Comparison of ENCODE assay signal across 1 cellular context in the genomic region with DNA sequence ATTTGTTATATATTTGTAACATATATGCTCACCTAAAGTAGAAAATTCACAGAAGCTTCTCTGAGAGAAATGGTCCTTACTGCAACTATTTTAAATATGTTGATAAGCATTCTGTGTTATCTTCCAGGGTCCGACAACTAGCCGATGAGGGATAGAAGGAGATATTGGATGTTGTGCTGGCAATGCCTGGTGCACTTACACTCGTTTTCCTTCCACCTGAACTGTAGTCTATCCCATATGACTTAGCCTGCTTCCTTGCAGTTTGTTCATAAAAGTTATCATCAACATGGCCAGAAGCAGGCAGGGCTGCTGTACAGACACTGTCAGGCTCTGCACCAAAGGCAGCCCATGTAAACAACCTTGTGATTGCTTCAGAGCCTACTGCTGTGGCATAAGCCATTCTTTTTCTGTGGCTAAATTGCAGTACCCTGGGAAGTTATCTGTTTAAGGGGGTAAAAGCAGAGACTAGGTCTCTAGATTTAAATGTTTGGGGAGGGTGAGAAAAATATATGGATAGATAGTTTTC.
TF ChIP-seq lines count a peak whose summit lies in the region.

No MANE protein-coding gene starts in this region.

TF ChIP-seq in WTC11, 78 proteins besides CTCF, POLR2A, EP300 and RAD21 (continued from another document):
- TF ChIP-seq, protein P1, sequence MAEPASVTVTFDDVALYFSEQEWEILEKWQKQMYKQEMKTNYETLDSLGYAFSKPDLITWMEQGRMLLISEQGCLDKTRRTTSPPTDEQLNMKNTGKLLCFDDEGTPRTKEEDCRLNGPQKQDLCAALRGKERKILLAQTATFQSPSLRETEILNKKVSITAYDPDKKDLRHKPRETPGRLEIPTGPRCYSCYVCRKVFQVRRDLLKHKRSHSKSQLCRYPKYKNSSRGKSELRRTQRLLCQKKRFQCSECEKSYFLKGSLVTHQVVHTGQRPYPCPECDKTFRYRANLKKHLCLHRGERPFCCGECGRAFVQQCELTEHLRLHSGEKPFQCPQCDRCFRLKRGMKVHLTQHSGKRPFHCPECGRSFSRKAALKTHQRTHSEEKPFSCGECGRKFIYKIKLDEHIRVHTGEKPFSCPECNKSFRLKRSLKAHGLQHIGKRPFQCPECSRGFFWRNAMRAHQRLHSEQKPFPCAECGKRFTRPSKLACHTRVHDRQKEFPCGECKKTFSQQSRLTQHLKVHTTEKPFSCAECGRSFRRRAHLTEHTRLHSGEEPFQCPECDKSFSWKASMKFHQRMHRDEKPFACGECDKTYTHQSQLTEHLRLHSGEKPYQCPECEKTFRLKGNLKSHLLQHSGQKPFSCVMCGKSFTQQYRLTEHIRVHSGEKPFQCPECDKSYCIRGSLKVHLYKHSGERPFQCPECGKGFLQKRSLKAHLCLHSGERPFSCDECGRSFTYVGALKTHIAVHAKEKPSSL (CRISPR knock-in tag; conservative IDR thresholded peaks at IDR 0.05) = no peak
- TF ChIP-seq ETV6 (CRISPR knock-in tag; IDR thresholded peaks at IDR 0.05) (no peak), EMX1 (CRISPR knock-in tag; IDR thresholded peaks at IDR 0.05) (no peak)
